8 cellular contexts compared by ENCODE assay signal in the genomic region with DNA sequence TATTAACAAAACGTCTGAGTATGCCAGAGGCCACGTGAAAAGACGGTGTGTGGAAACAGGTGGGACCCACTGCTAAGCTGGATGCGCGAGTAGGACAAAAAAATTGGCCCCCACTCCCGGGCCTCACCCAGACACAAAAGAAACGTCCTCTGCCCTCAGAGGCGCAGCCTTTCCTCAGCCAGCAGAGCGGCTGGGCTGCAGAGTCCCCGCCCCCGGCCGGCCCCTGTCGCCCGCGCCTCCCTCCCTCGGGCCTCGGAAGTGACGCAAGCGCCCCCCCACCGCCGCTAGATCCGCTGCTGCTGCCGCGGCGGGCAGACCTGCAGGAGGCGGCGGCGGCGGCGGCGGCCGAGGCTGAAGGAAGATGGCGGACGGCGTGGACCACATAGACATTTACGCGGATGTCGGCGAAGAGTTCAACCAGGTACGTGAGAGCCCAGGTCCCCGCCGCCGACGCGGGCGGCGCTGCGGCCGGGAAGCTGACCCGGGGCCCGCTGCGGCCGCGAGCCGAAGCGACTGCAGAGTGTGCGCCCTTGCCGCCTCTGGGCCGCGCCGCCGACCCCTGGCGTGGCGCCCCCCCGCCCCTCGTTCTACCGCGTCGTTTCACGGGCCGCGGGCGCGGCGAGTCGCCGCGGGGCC. TPM values are rescaled to one million over a fixed set of nuclear protein-coding genes. Genes with fewer than 3 reads are reported as not detected.
A peak's percentile ranks its signal among the peaks of the same experiment; 100 is the strongest.
DNase-seq lines count a peak whose midpoint lies in the region; ATAC-seq and TF ChIP-seq lines count a peak whose summit lies in the region.

A gene with protein sequence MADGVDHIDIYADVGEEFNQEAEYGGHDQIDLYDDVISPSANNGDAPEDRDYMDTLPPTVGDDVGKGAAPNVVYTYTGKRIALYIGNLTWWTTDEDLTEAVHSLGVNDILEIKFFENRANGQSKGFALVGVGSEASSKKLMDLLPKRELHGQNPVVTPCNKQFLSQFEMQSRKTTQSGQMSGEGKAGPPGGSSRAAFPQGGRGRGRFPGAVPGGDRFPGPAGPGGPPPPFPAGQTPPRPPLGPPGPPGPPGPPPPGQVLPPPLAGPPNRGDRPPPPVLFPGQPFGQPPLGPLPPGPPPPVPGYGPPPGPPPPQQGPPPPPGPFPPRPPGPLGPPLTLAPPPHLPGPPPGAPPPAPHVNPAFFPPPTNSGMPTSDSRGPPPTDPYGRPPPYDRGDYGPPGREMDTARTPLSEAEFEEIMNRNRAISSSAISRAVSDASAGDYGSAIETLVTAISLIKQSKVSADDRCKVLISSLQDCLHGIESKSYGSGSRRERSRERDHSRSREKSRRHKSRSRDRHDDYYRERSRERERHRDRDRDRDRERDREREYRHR (plus strand): TSS at position 284 of the 636 bp plus-strand sequence. CDS start 78 bp downstream, at position 362.

- H3K36me3 ChIP-seq in spleen, result peaks cover 0 to 4% (median 0%) of the 10 kb centered on the region in 6 donors

- DNase-seq in AG10803 (ENCODE audit: low read depth), result peak; percentile 93
- DNase-seq in NCI-H345 treated with DMSO at 0.1 percent for 48 hours (lab: John Stamatoyannopoulos, UW; ENCODE audit: unreplicated experiment), result peak; percentile 89
- peak; percentile 85 to 98 (median 94) for DNase-seq in activated CD4-positive, CD25-positive, alpha-beta regulatory T cell (lab: John Stamatoyannopoulos, UW)
- DNase-seq in caudate nucleus (lab: John Stamatoyannopoulos, UW), result peak; percentile 4 to 97 (median 91)
- DNase-seq in inferior parietal cortex (ENCODE audit: extremely low spot score), result peak; percentile 92
- peak; percentile 100 for DNase-seq in spleen

- peaks cover 37 to 54% (median 49%) of the 10 kb centered on the region in 6 donors for H3K4me1 ChIP-seq in spleen

- intact Hi-C loops in spleen (cut with DNase I; ENCODE audit: low total_unique reads), result no loop called here

- H3K4me3 ChIP-seq in AG10803 (ENCODE audit: low read length) (peak within 1 kb of the TSS; percentile 76), spleen (peak within 1 kb of the TSS; percentile 52 to 90 (median 74))

- peak within 1 kb of the TSS; percentile 92 for H3K27ac ChIP-seq in caudate nucleus (ENCODE audit: low read depth, low read length)
- peak within 1 kb of the TSS; percentile 90 to 99 (median 97) for H3K27ac ChIP-seq in spleen

- no peaks in the 10 kb centered on the region for H3K27me3 ChIP-seq in spleen (replicated peaks in 1 of 7)

- TF ChIP-seq CTCF in AG10803 (conservative IDR thresholded peaks at IDR 0.05; ENCODE audit: low read length), result no peak
- TF ChIP-seq CTCF in spleen (IDR thresholded peaks at IDR 0.05 in 8 of 11, conservative IDR thresholded peaks at IDR 0.05 in 3 of 11), result peak in 5 of 11 experiments; percentile 20 to 62 (median 45)

- 0% methylated on average over 12 to 78 of the region's 78 CpGs for WGBS in spleen, 5 donors

- ATAC-seq in GM19035 (IDR thresholded peaks at IDR 0.05; ENCODE audit: unreplicated experiment) (peak; percentile 91), HG03342 (IDR thresholded peaks at IDR 0.05; ENCODE audit: unreplicated experiment) (peak; percentile 92)

- H3K9me3 ChIP-seq in spleen, result no peaks in the 10 kb centered on the region

- peak; percentile 19 to 90 (median 39) for TF ChIP-seq POLR2A in spleen (IDR thresholded peaks at IDR 0.05)

RNA-seq across cellular contexts. Expression of the gene that starts here (rescaled TPM):
- 10 to 100 TPM; 47.5 to 75.7 (median 66.2) TPM for total RNA-seq in spleen
- 10 to 100 TPM; 16.9 to 25.7 (median 18.6) TPM for polyA plus RNA-seq in spleen

Comparison
In these comparisons a context has a peak if more than half of its experiments do, and no peak if none do; other contexts are left out.
1. Peak in every context shown above with its lines: DNase-seq, ATAC-seq, H3K4me3 ChIP-seq and H3K27ac ChIP-seq.